Comparison of ENCODE assay signal across 24 cellular contexts in the genomic region with DNA sequence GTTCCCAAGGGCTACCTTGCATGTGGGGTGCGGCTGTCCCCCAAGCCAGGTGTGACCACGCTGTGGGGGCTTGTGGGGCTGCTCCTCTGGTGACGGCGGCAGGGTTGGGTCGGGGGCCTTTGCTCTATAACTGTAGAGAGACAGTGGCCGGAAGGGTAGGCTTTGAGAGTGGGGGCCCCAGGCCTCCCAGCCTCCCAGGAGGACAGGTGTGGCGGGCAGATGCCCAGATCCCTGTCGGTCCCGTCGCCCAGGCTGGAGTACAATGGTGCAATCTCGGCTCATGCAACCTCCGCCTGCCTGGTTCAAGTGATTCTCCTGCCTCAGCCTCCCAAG. TPM values are rescaled to one million over a fixed set of nuclear protein-coding genes. Genes with fewer than 3 reads are reported as not detected.
DNase-seq lines count a peak whose midpoint lies in the region; ATAC-seq, FAIRE-seq and TF ChIP-seq lines count a peak whose summit lies in the region.
"Had no signal": no experiment of that assay in that cellular context is flagged by ENCODE, and none has a peak within 500 bp of the region (broad histone marks: within the 10 kb centered on the region; RNA-seq: fewer than 3 reads in every experiment).

No MANE protein-coding gene starts in this region.

- H3K79me2 ChIP-seq in HepG2 (ENCODE audit: insufficient read depth, low read length): no peaks in the 10 kb centered on the region

- no TSS peak for BruUV-seq in HepG2 (replicated peaks; lab: Mats Ljungman, UMichigan)

- no peaks in the 10 kb centered on the region for H4K20me1 ChIP-seq in HepG2 (ENCODE audit: insufficient read depth, low read length)

- POLR2A ChIA-PET in HepG2 (lab: Yijun Ruan, JAX): no interaction called here
- POLR2A ChIA-PET in activated B cell treated with CpG ODN at 0.5 μM for 24 hours (lab: Charles Lee): interaction anchor here (1.1 to 4.4 kb wide), 4 partner anchors 18 to 83 kb away, joined by 4 to 27 read pairs (median 12); a partner anchor contains a TSS
- POLR2A ChIA-PET in naive thymus-derived CD4-positive, alpha-beta T cell (lab: Charles Lee): interaction anchor here (0.7 to 4.8 kb wide), 8 partner anchors 8 to 421 kb away, joined by 3 to 50 read pairs (median 6); a partner anchor contains a TSS

- ATAC-seq in right lobe of liver (no peak), HepG2 (no peak), activated B cell treated with CpG ODN at 0.5 μM for 24 hours (ENCODE audit: low read depth) (no peak), GM21528 (IDR thresholded peaks at IDR 0.05; ENCODE audit: low FRiP score, unreplicated experiment) (no peak)
- ATAC-seq in naive thymus-derived CD4-positive, alpha-beta T cell: no peak
- ATAC-seq: heart right ventricle; left cardiac atrium; stimulated activated naive B cell treated with anti-CD40 and anti-IgM and Interleukin-4, amounts not matched to agents 10 μg/mL and 1 μg/mL and 100 μg/mL, for 72 hours had no signal

- H3K36me3 ChIP-seq in right lobe of liver: no peaks in the 10 kb centered on the region
- H3K36me3 ChIP-seq in HepG2 (replicated peaks in 1 of 2; ENCODE audit: control insufficient read depth in 1 of 2, insufficient read depth in 2 of 2, low read length in 2 of 2): no peaks in the 10 kb centered on the region
- no peaks in the 10 kb centered on the region for H3K36me3 ChIP-seq in naive thymus-derived CD4-positive, alpha-beta T cell (ENCODE audit: control insufficient read depth in 2 of 3, insufficient read depth in 3 of 3, low read length in 3 of 3)
- H3K36me3 ChIP-seq: heart right ventricle, vagina had no signal

- TF ChIP-seq POLR2A in right lobe of liver (IDR thresholded peaks at IDR 0.05) (no peak), HepG2 (IDR thresholded peaks at IDR 0.05; ENCODE audit: insufficient read depth in 1 of 2, low read depth in 2 of 2, low read length in 2 of 2) (no peak)

- no peak for TF ChIP-seq CTCF in right lobe of liver (IDR thresholded peaks at IDR 0.05)
- no peak for TF ChIP-seq CTCF in HepG2 (CRISPR knock-in tag; IDR thresholded peaks at IDR 0.05)
- TF ChIP-seq CTCF in activated B cell treated with CpG ODN at 0.5 μM for 24 hours (IDR thresholded peaks at IDR 0.05): no peak

- H3K36me3 Mint-ChIP-seq in activated B cell treated with CpG ODN at 0.5 μM for 24 hours (ENCODE audit: low read depth): peaks cover 5% of the 10 kb centered on the region
- peaks cover 0 to 8% (median 0%) of the 10 kb centered on the region in 5 donors for H3K36me3 Mint-ChIP-seq in naive thymus-derived CD4-positive, alpha-beta T cell
- H3K36me3 Mint-ChIP-seq: brain had no signal

- no peak for TF ChIP-seq RAD21 in HepG2 (CRISPR knock-in tag; IDR thresholded peaks at IDR 0.05)

- H3K27me3 Mint-ChIP-seq in activated B cell treated with CpG ODN at 0.5 μM for 24 hours: no peaks in the 10 kb centered on the region
- H3K27me3 Mint-ChIP-seq in naive thymus-derived CD4-positive, alpha-beta T cell: peaks cover 0 to 7% (median 0%) of the 10 kb centered on the region in 5 donors
- H3K27me3 Mint-ChIP-seq: stimulated activated naive B cell treated with anti-CD40 and anti-IgM and Interleukin-4, amounts not matched to agents 10 μg/mL and 1 μg/mL and 100 μg/mL, for 72 hours had no signal

- no peak overlapping the region for H3K4me3 Mint-ChIP-seq in activated B cell treated with CpG ODN at 0.5 μM for 24 hours
- peak overlapping the region in 7 of 10 donors; percentile 18 to 94 (median 70) for H3K4me3 Mint-ChIP-seq in naive thymus-derived CD4-positive, alpha-beta T cell
- H3K4me3 Mint-ChIP-seq: brain had no signal

- H3K4me3 ChIP-seq in right lobe of liver (no peak overlapping the region), HepG2 (replicated peaks in 1 of 3; ENCODE audit: insufficient read depth in 1 of 3, low read depth in 2 of 3, low read length in 3 of 3) (no peak overlapping the region)
- H3K4me3 ChIP-seq in naive thymus-derived CD4-positive, alpha-beta T cell (ENCODE audit: low read length): no peak overlapping the region
- H3K4me3 ChIP-seq: heart right ventricle, skin epidermis, testis, vagina had no signal

- no peak overlapping the region for H3K4me2 ChIP-seq in HepG2 (ENCODE audit: low read depth, low read length)

- FAIRE-seq in HepG2 (lab: Jason Lieb, UNC): no peak
- FAIRE-seq: RCC 7860 had no signal

- H3K27ac Mint-ChIP-seq in activated B cell treated with CpG ODN at 0.5 μM for 24 hours: peak overlapping the region; percentile 92
- H3K27ac Mint-ChIP-seq in naive thymus-derived CD4-positive, alpha-beta T cell: peak overlapping the region in 8 of 9 donors; percentile 93 to 99 (median 98)

- CTCF ChIA-PET in HepG2 (lab: Yijun Ruan, JAX; ENCODE audit: low intra/inter-chr PET ratio, low total read pairs) (no interaction called here), activated B cell treated with CpG ODN at 0.5 μM for 24 hours (lab: Charles Lee) (no interaction called here)
- CTCF ChIA-PET in naive thymus-derived CD4-positive, alpha-beta T cell (lab: Charles Lee): interaction anchor here (0.9 to 3.2 kb wide), 5 partner anchors 8 to 83 kb away, joined by 3 to 16 read pairs (median 4); a partner anchor contains a TSS

- intact Hi-C loops in right lobe of liver (cut with DNase I) (no loop called here), HepG2 (cut with micrococcal nuclease; ENCODE audit: unreplicated experiment) (no loop called here), activated B cell treated with CpG ODN at 0.5 μM for 24 hours (cut with micrococcal nuclease) (no loop called here)
- intact Hi-C loops in naive thymus-derived CD4-positive, alpha-beta T cell (cut with micrococcal nuclease): loop anchor here in 1 of 2 donors (5.0 kb wide), 1 partner anchor 91 kb away; a partner anchor contains a TSS

- H3K4me1 ChIP-seq in right lobe of liver (no peaks in the 10 kb centered on the region), HepG2 (ENCODE audit: insufficient read depth, low read length) (peaks cover 13% of the 10 kb centered on the region)
- peaks cover 47 to 59% of the 10 kb centered on the region in 2 donors for H3K4me1 ChIP-seq in naive thymus-derived CD4-positive, alpha-beta T cell (ENCODE audit: control insufficient read depth in 2 of 2, insufficient read depth in 2 of 2, low read length in 2 of 2)
- H3K4me1 ChIP-seq: testis, vagina had no signal

- in situ Hi-C loops in HepG2 (cut with HindIII; ENCODE audit: extremely low pct_ligation_motif_present, low pct_unique_long_range_greater_than_20kb): no loop called here

- no peak overlapping the region for H3K9ac ChIP-seq in HepG2 (ENCODE audit: insufficient read depth, low read depth, low read length)

- DNase-seq in right lobe of liver (peak in 2 of 3 donors; percentile 17 to 43), HepG2 (ENCODE audit: low spot score) (no peak), activated B cell treated with CpG ODN at 0.5 μM for 24 hours (peak; percentile 14), amygdala (lab: John Stamatoyannopoulos, UW) (no peak), NCI-H1417 (lab: John Stamatoyannopoulos, UW) (no peak), T1000 (lab: John Stamatoyannopoulos, UW) (no peak)
- DNase-seq in naive thymus-derived CD4-positive, alpha-beta T cell: no peak
- DNase-seq: GF-D8, heart right ventricle, NCI-H146, NCI-H2171 treated with DMSO at 0.1 percent for 48 hours, NCI-H524, testis had no signal

- H2AFZ ChIP-seq in HepG2 (ENCODE audit: low read length): no peak overlapping the region

- no peak for TF ChIP-seq EP300 in HepG2 (IDR thresholded peaks at IDR 0.05; ENCODE audit: low read depth in 2 of 2, low read length in 2 of 2)
- no peak for TF ChIP-seq EP300 in HepG2 (CRISPR knock-in tag; IDR thresholded peaks at IDR 0.05; ENCODE audit: borderline replicate concordance)

- H3K27ac ChIP-seq in right lobe of liver (no peak overlapping the region), HepG2 (ENCODE audit: extremely low read length, insufficient read depth, low read length) (no peak overlapping the region)
- H3K27ac ChIP-seq in naive thymus-derived CD4-positive, alpha-beta T cell (ENCODE audit: low read depth, low read length): peak overlapping the region; percentile 96
- H3K27ac ChIP-seq: testis, vagina had no signal

- no peaks in the 10 kb centered on the region for H3K9me3 ChIP-seq in right lobe of liver
- no peaks in the 10 kb centered on the region for H3K9me3 ChIP-seq in HepG2 (ENCODE audit: low read length)
- H3K9me3 ChIP-seq in naive thymus-derived CD4-positive, alpha-beta T cell (ENCODE audit: control insufficient read depth in 2 of 3, low read length in 3 of 3): no peaks in the 10 kb centered on the region
- H3K9me3 ChIP-seq: heart right ventricle, testis, vagina had no signal

- 96% methylated on average over 10 of the region's 12 CpGs for WGBS in right lobe of liver (ENCODE audit: insufficient coverage, low coverage, low lambda C conversion rate, missing lambda C conversion rate)
- WGBS in HepG2 (ENCODE audit: low lambda C conversion rate): no CpG with 5 or more reads among the region's 12 CpGs

- H3K27me3 ChIP-seq in right lobe of liver: no peaks in the 10 kb centered on the region
- peaks cover 9 to 50% of the 10 kb centered on the region in 2 experiments; a peak in 4 of 5 replicates for H3K27me3 ChIP-seq in HepG2 (ENCODE audit: control insufficient read depth in 1 of 2, insufficient read depth in 2 of 2, low read length in 2 of 2)
- no peaks in the 10 kb centered on the region for H3K27me3 ChIP-seq in naive thymus-derived CD4-positive, alpha-beta T cell (ENCODE audit: control insufficient read depth in 2 of 2, insufficient read depth in 2 of 2, low read length in 2 of 2)
- H3K27me3 ChIP-seq: testis, vagina had no signal

- H3K4me1 Mint-ChIP-seq in activated B cell treated with CpG ODN at 0.5 μM for 24 hours: peaks cover 87% of the 10 kb centered on the region
- peaks cover 29 to 77% (median 51%) of the 10 kb centered on the region in 7 donors for H3K4me1 Mint-ChIP-seq in naive thymus-derived CD4-positive, alpha-beta T cell

- H3K9me3 Mint-ChIP-seq in activated B cell treated with CpG ODN at 0.5 μM for 24 hours: no peaks in the 10 kb centered on the region
- no peaks in the 10 kb centered on the region for H3K9me3 Mint-ChIP-seq in naive thymus-derived CD4-positive, alpha-beta T cell
- H3K9me3 Mint-ChIP-seq: activated T-helper 2 cell treated with anti-CD3 and anti-CD28 coated beads, Interferon-gamma antibody, Interleukin-2, Interleukin-4, amounts not matched to agents 10 μg/mL and 5 μg/mL and 100 μg/mL, durations not matched to agents 14 hours and 24 hours and 36 hours; T-helper 1 cell treated with Interleukin-12 subunit alpha and Interleukin-12 subunit beta and Interleukin-4 antibody, amounts not matched to agents 30 μg/mL and 1 μg/mL, for 36 hours had no signal

RNA-seq across cellular contexts. Expression of a gene that starts 2.7 kb away (rescaled TPM):
- total RNA-seq in right lobe of liver: under 1 TPM; 0.11 to 0.84 (median 0.39) TPM
- not detected in 2 replicates for total RNA-seq in HepG2 (2016; rRNA removed; fragmentation: Illumina TruSeq; extraction: Trizol)
- not detected in 2 replicates for total RNA-seq in HepG2 (2016; cell fraction: cytosol; rRNA removed; fragmentation: Illumina TruSeq; extraction: Trizol; ENCODE audit: low read depth)
- total RNA-seq in HepG2 (2016; cell fraction: insoluble cytoplasmic fraction; rRNA removed; fragmentation: Illumina TruSeq; extraction: Trizol): not detected in 2 replicates
- total RNA-seq in HepG2 (2016; cell fraction: membrane; rRNA removed; fragmentation: Illumina TruSeq; extraction: Trizol): not detected in 2 replicates
- total RNA-seq in HepG2 (2016; cell fraction: nucleus; rRNA removed; fragmentation: Illumina TruSeq; extraction: Trizol): not detected in 2 replicates
- polyA plus RNA-seq in HepG2 (2011; rRNA removed): not detected in 2 replicates
- polyA plus RNA-seq in HepG2 (2011; cell fraction: cytosol; rRNA removed): not detected in 2 replicates
- polyA plus RNA-seq in HepG2 (2011; cell fraction: nucleus; rRNA removed): 0.05 TPM in 1 of 2 replicates, not detected in the other
- not detected in 2 replicates for polyA plus RNA-seq in HepG2 (2012)
- not detected in 2 replicates for polyA plus RNA-seq in HepG2 (2016; cell fraction: cytosol; fragmentation: Illumina TruSeq; extraction: Trizol; ENCODE audit: low read depth)
- not detected in 2 replicates for polyA plus RNA-seq in HepG2 (2016; cell fraction: insoluble cytoplasmic fraction; fragmentation: Illumina TruSeq; extraction: Trizol; ENCODE audit: low read depth)
- polyA plus RNA-seq in HepG2 (2016; cell fraction: membrane; fragmentation: Illumina TruSeq; extraction: Trizol; ENCODE audit: low read depth): not detected in 2 replicates
- polyA plus RNA-seq in HepG2 (2016; cell fraction: nucleus; fragmentation: Illumina TruSeq; extraction: Trizol; ENCODE audit: insufficient read depth, low read depth): not detected in 2 replicates
- polyA minus RNA-seq in HepG2 (2011; rRNA and poly(A)+ RNA removed; ENCODE audit: low replicate concordance): 0.09 TPM in 1 of 2 replicates, not detected in the other
- not detected in 2 replicates for polyA minus RNA-seq in HepG2 (2011; cell fraction: cytosol; rRNA and poly(A)+ RNA removed)
- not detected in 2 replicates for polyA minus RNA-seq in HepG2 (2011; cell fraction: nucleus; rRNA and poly(A)+ RNA removed)
- 43.4 and 48.5 TPM in 2 replicates for total RNA-seq in activated B cell treated with CpG ODN at 0.5 μM for 24 hours
- total RNA-seq in naive thymus-derived CD4-positive, alpha-beta T cell: 10 to 100 TPM; 37.8 to 58.7 (median 45.2) TPM
- 10 to 100 TPM in 1 of 2 donors, 1 to 10 TPM in 1; 9.3 to 40.2 TPM for polyA plus RNA-seq in naive thymus-derived CD4-positive, alpha-beta T cell
- total RNA-seq: SK-MEL-5 had no signal
- polyA plus RNA-seq: mammary epithelial cell had no signal

RNA-seq across cellular contexts. Expression of a gene that starts 47.1 kb away (rescaled TPM):
- 1 to 10 TPM in 5 of 6 experiments, under 1 TPM in 1; 0.90 to 3.5 (median 1.7) TPM for total RNA-seq in right lobe of liver
- 42.1 and 43.1 TPM in 2 replicates for total RNA-seq in HepG2 (2016; rRNA removed; fragmentation: Illumina TruSeq; extraction: Trizol)
- 9.0 and 12.4 TPM in 2 replicates for total RNA-seq in HepG2 (2016; cell fraction: cytosol; rRNA removed; fragmentation: Illumina TruSeq; extraction: Trizol; ENCODE audit: low read depth)
- 41.3 and 41.8 TPM in 2 replicates for total RNA-seq in HepG2 (2016; cell fraction: insoluble cytoplasmic fraction; rRNA removed; fragmentation: Illumina TruSeq; extraction: Trizol)
- 34.3 and 35.7 TPM in 2 replicates for total RNA-seq in HepG2 (2016; cell fraction: membrane; rRNA removed; fragmentation: Illumina TruSeq; extraction: Trizol)
- total RNA-seq in HepG2 (2016; cell fraction: nucleus; rRNA removed; fragmentation: Illumina TruSeq; extraction: Trizol): 19.4 and 21.5 TPM in 2 replicates
- polyA plus RNA-seq in HepG2 (2011; rRNA removed): 17.7 and 19.7 TPM in 2 replicates
- polyA plus RNA-seq in HepG2 (2011; cell fraction: cytosol; rRNA removed): 13.7 and 20.7 TPM in 2 replicates
- 8.9 and 10.9 TPM in 2 replicates for polyA plus RNA-seq in HepG2 (2011; cell fraction: nucleus; rRNA removed)
- 11.9 and 18.4 TPM in 2 replicates for polyA plus RNA-seq in HepG2 (2012)
- polyA plus RNA-seq in HepG2 (2016; cell fraction: cytosol; fragmentation: Illumina TruSeq; extraction: Trizol; ENCODE audit: low read depth): 7.6 and 8.1 TPM in 2 replicates
- 44.8 and 50.0 TPM in 2 replicates for polyA plus RNA-seq in HepG2 (2016; cell fraction: insoluble cytoplasmic fraction; fragmentation: Illumina TruSeq; extraction: Trizol; ENCODE audit: low read depth)
- polyA plus RNA-seq in HepG2 (2016; cell fraction: membrane; fragmentation: Illumina TruSeq; extraction: Trizol; ENCODE audit: low read depth): 24.5 and 25.1 TPM in 2 replicates
- polyA plus RNA-seq in HepG2 (2016; cell fraction: nucleus; fragmentation: Illumina TruSeq; extraction: Trizol; ENCODE audit: insufficient read depth, low read depth): 33.7 and 34.8 TPM in 2 replicates
- 30.0 and 31.4 TPM in 2 replicates for polyA minus RNA-seq in HepG2 (2011; rRNA and poly(A)+ RNA removed; ENCODE audit: low replicate concordance)
- 11.2 and 15.5 TPM in 2 replicates for polyA minus RNA-seq in HepG2 (2011; cell fraction: cytosol; rRNA and poly(A)+ RNA removed)
- 6.6 and 8.0 TPM in 2 replicates for polyA minus RNA-seq in HepG2 (2011; cell fraction: nucleus; rRNA and poly(A)+ RNA removed)
- total RNA-seq in activated B cell treated with CpG ODN at 0.5 μM for 24 hours: 11.7 and 13.6 TPM in 2 replicates
- total RNA-seq in naive thymus-derived CD4-positive, alpha-beta T cell: 10 to 100 TPM; 12.7 to 47.8 (median 14.0) TPM
- 10 to 100 TPM in 1 of 2 donors, 1 to 10 TPM in 1; 8.0 to 12.1 TPM for polyA plus RNA-seq in naive thymus-derived CD4-positive, alpha-beta T cell

Comparison
In these comparisons a context has a peak if more than half of its experiments do, and no peak if none do; other contexts are left out.
1. DNase-seq: peak in right lobe of liver (2 of 3) and activated B cell treated with CpG ODN at 0.5 μM for 24 hours (single experiment); none in HepG2 (single experiment), naive thymus-derived CD4-positive, alpha-beta T cell (0 of 9), amygdala (0 of 56), NCI-H1417 (0 of 3) and T1000 (single experiment).
2. RNA of a gene that starts 2.7 kb away (total RNA-seq): 43.4 to 48.5 TPM in activated B cell treated with CpG ODN at 0.5 μM for 24 hours and 37.8 to 58.7 TPM in naive thymus-derived CD4-positive, alpha-beta T cell; 0.11 to 0.84 TPM in right lobe of liver and not detected in HepG2; every median in the first group is over 10 times any median in the second.